Comparison of ENCODE assay signal across 13 cellular contexts in the genomic region with DNA sequence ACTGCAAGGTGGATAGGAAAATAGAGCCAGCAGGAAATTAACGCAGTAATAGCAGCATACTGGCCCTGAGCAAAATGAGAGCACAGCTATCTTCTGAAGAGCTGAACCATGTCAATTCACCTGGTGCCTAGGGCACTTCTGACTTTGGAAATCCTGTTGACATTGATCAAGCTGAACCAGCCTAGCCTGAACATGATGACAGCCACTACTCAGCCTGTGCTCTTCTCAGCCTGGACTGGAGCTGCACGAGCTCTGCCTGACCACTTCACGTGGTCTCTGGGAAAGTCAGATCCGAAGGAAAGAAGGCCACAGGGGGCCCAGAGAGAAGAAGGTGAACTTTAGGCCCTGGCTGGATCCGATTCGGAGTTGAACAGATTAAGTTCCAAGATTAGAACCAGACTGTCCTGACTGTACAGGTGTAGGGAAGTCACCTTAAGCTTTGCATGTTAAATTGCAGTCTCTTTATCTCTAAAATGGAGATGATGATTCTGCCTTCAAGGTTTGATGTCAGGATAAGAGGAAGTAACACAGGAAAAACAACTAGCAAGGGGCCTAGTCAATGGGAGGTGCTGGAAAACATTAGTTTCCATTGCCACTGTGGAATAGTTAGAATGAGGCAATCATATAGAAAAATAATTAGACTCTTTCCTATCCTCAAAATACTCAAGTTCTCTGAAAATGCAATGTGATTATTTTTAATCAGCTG.
DNase-seq lines count a peak whose midpoint lies in the region; ATAC-seq and TF ChIP-seq lines count a peak whose summit lies in the region.
"Had no signal": no experiment of that assay in that cellular context is flagged by ENCODE, and none has a peak within 500 bp of the region (broad histone marks: within the 10 kb centered on the region; RNA-seq: fewer than 3 reads in every experiment).

No MANE protein-coding gene starts in this region.

- peak overlapping the region in 13 of 21 experiments; percentile 16 to 81 (median 54) for H3K27ac ChIP-seq in skin epidermis
- H3K27ac ChIP-seq: neutrophil had no signal

- no peak for ATAC-seq in T-helper 17 cell

- DNase-seq in HFFc6: no peak
- no peak for DNase-seq in T-helper 17 cell
- DNase-seq in immature natural killer cell: no peak
- no peak for DNase-seq in NCI-H2196 (lab: John Stamatoyannopoulos, UW; ENCODE audit: unreplicated experiment)
- no peak for DNase-seq in foreskin fibroblast
- no peak for DNase-seq in cortex of kidney (lab: John Stamatoyannopoulos, UW)
- DNase-seq: activated T-cell treated with anti-CD3 and anti-CD28 coated beads, Interleukin-2, amount 50 U/mL, for 72 hours; NCI-H1048; stimulated activated CD4-positive, alpha-beta T cell treated with anti-CD3 and anti-CD28 coated beads, Interleukin-4, amount 100 ng/mL, for 1 hour; stimulated activated naive CD4-positive, alpha-beta T cell treated with Interleukin-2 at 50 U/mL for 16 hours had no signal

- TF ChIP-seq CTCF in HFFc6 (IDR thresholded peaks at IDR 0.05) (no peak), foreskin fibroblast (IDR thresholded peaks at IDR 0.05; ENCODE audit: low read depth, low read length) (no peak)

- H3K4me3 ChIP-seq in skin epidermis: no peak overlapping the region
- no peak overlapping the region for H3K4me3 ChIP-seq in foreskin fibroblast (ENCODE audit: low read depth in 1 of 2, low read length in 2 of 2)

- H3K9me3 ChIP-seq in T-helper 17 cell (ENCODE audit: control insufficient read depth, low read length, poor library complexity, severe bottlenecking): no peaks in the 10 kb centered on the region
- H3K9me3 ChIP-seq: neutrophil had no signal

- no peaks in the 10 kb centered on the region for H3K36me3 Mint-ChIP-seq in HFFc6 (ENCODE audit: low read depth)
- H3K36me3 Mint-ChIP-seq in T-helper 17 cell (ENCODE audit: low read depth): peaks cover 3% of the 10 kb centered on the region
- H3K36me3 Mint-ChIP-seq in immature natural killer cell: no peaks in the 10 kb centered on the region
- H3K36me3 Mint-ChIP-seq: WTC11 had no signal

- H3K27ac Mint-ChIP-seq in HFFc6: peak overlapping the region; percentile 86
- H3K27ac Mint-ChIP-seq in T-helper 17 cell: peak overlapping the region; percentile 90
- H3K27ac Mint-ChIP-seq in immature natural killer cell: peak overlapping the region in 4 of 6 donors; percentile 22 to 69 (median 31)
- H3K27ac Mint-ChIP-seq: WTC11 had no signal

- H3K4me1 Mint-ChIP-seq in HFFc6 (ENCODE audit: low read depth) (peaks cover 31% of the 10 kb centered on the region), T-helper 17 cell (peaks cover 33% of the 10 kb centered on the region), immature natural killer cell (peaks cover 29 to 32% of the 10 kb centered on the region in 2 donors)

- peaks cover 6% of the 10 kb centered on the region; the same call in 1 of the 2 replicates for H3K27me3 Mint-ChIP-seq in HFFc6 (ENCODE audit: insufficient read depth)
- H3K27me3 Mint-ChIP-seq in T-helper 17 cell: peaks cover 6% of the 10 kb centered on the region
- peaks cover 0 to 10% (median 0%) of the 10 kb centered on the region in 3 donors for H3K27me3 Mint-ChIP-seq in immature natural killer cell (ENCODE audit: low read depth in 3 of 3)

- H3K4me3 Mint-ChIP-seq in HFFc6: no peak overlapping the region
- no peak overlapping the region for H3K4me3 Mint-ChIP-seq in T-helper 17 cell
- peak overlapping the region in 2 of 5 donors; percentile 13 to 36 for H3K4me3 Mint-ChIP-seq in immature natural killer cell
- H3K4me3 Mint-ChIP-seq: activated T-cell treated with anti-CD3 and anti-CD28 coated beads, Interleukin-2, amount 50 U/mL, for 72 hours; WTC11 had no signal

- H3K9me3 Mint-ChIP-seq in HFFc6 (no peaks in the 10 kb centered on the region), immature natural killer cell (no peaks in the 10 kb centered on the region)
- H3K9me3 Mint-ChIP-seq: activated T-cell treated with anti-CD3 and anti-CD28 coated beads, Interleukin-2, amount 50 U/mL, for 72 hours; WTC11 had no signal

Comparison
In these comparisons a context has a peak if more than half of its experiments do, and no peak if none do; other contexts are left out.
1. H3K27ac Mint-ChIP-seq: peak in every context shown above with its lines; median percentile 90 in T-helper 17 cell; 86 in HFFc6; 31 in immature natural killer cell.